7 cellular contexts compared by ENCODE assay signal in genomic region chr12:12807970-12808702, GRCh38. TPM values are rescaled to one million over a fixed set of nuclear protein-coding genes. Genes with fewer than 3 reads are reported as not detected.
DNase-seq lines count a peak whose midpoint lies in the region; ATAC-seq and TF ChIP-seq lines count a peak whose summit lies in the region.

No MANE protein-coding gene starts in this region.

- 36% methylated on average over 11 of the region's 11 CpGs for WGBS in right lobe of liver (ENCODE audit: insufficient coverage, low coverage, low lambda C conversion rate, missing lambda C conversion rate)

- CTCF ChIA-PET in Panc1 (lab: Charles Lee) = interaction anchor here (0.7 kb wide), 1 partner anchor 390 kb away, joined by 4 read pairs; no protein-coding TSS in a partner anchor

- peak overlapping the region; percentile 83 for H3K27ac ChIP-seq in Panc1 (ENCODE audit: low read length)
- peak overlapping the region; percentile 72 for H3K27ac ChIP-seq in angular gyrus (ENCODE audit: low read depth, low read length)
- H3K27ac ChIP-seq in right lobe of liver = peak overlapping the region; percentile 45 to 75 (median 60)
- peak overlapping the region; percentile 61 for H3K27ac ChIP-seq in temporal lobe (ENCODE audit: low read depth, low read length)

- POLR2A ChIA-PET in Panc1 (lab: Charles Lee) = no interaction called here

- no peak overlapping the region for H3K4me3 ChIP-seq in Panc1 (ENCODE audit: low read depth in 2 of 2, low read length in 2 of 2)
- no peak overlapping the region for H3K4me3 ChIP-seq in right lobe of liver

- H3K36me3 ChIP-seq in Panc1 (ENCODE audit: control insufficient read depth, insufficient read depth, low read length) = no peaks in the 10 kb centered on the region; the same call in 1 of the 2 replicates
- H3K36me3 ChIP-seq in right lobe of liver = no peaks in the 10 kb centered on the region

- intact Hi-C loops in Panc1 (cut with micrococcal nuclease; ENCODE audit: unreplicated experiment) (no loop called here), right lobe of liver (cut with DNase I) (no loop called here)

- TF ChIP-seq POLR2A in right lobe of liver (IDR thresholded peaks at IDR 0.05) = peak; percentile 25

- DNase-seq in Panc1 (ENCODE audit: low read depth, low spot score) (no peak), right lobe of liver (peak in 1 of 3 donors; percentile 34), DMS79 treated with DMSO at 0.1 percent for 48 hours (lab: John Stamatoyannopoulos, UW) (no peak)

- TF ChIP-seq CTCF in Panc1 (IDR thresholded peaks at IDR 0.05) = no peak
- TF ChIP-seq CTCF in right lobe of liver (IDR thresholded peaks at IDR 0.05) = no peak

- in situ Hi-C loops in Panc1 (cut with HindIII; ENCODE audit: low pct_unique_long_range_greater_than_20kb, low sequenced_read_pairs) = no loop called here

- no TSS peak for BruUV-seq in Panc1 (replicated peaks; lab: Mats Ljungman, UMichigan)

- no peaks in the 10 kb centered on the region for H3K9me3 ChIP-seq in Panc1 (ENCODE audit: control insufficient read depth, insufficient read depth, low read depth, low read length)
- H3K9me3 ChIP-seq in right lobe of liver = no peaks in the 10 kb centered on the region

- ATAC-seq in GM18861 (IDR thresholded peaks at IDR 0.05; ENCODE audit: unreplicated experiment) (peak; percentile 68), HG02763 (IDR thresholded peaks at IDR 0.05; ENCODE audit: unreplicated experiment) (peak; percentile 52), Panc1 (no peak), right lobe of liver (peak; percentile 52 to 77 (median 59))

- H3K27me3 ChIP-seq in Panc1 (ENCODE audit: control insufficient read depth, insufficient read depth, low read length) (no peaks in the 10 kb centered on the region), right lobe of liver (no peaks in the 10 kb centered on the region)

- H3K4me1 ChIP-seq in Panc1 (ENCODE audit: control insufficient read depth, insufficient read depth, low read length) (peaks cover 42% of the 10 kb centered on the region), right lobe of liver (no peaks in the 10 kb centered on the region)

RNA-seq across cellular contexts. Expression of gene DDX47, which starts 5.0 kb away (rescaled TPM):
- total RNA-seq in Panc1 (2021; ENCODE audit: unreplicated experiment) = 115 TPM
- 51.5 TPM for polyA plus RNA-seq in Panc1 (2012; ENCODE audit: insufficient read length)
- 10 to 100 TPM; 23.8 to 30.2 (median 25.3) TPM for total RNA-seq in right lobe of liver
- 44.3 TPM for total RNA-seq in temporal lobe

RNA-seq across cellular contexts. Expression of gene APOLD1, which starts 22.7 kb away (rescaled TPM):
- total RNA-seq in Panc1 (2021; ENCODE audit: unreplicated experiment) (4.1 TPM), right lobe of liver (1 to 10 TPM in 4 of 6 experiments, under 1 TPM in 2; 0.27 to 5.6 (median 1.2) TPM), temporal lobe (31.2 TPM)
- polyA plus RNA-seq in Panc1 (2012; ENCODE audit: insufficient read length) = 6.6 TPM
